In genomic region chr1:163410073-163410522, GRCh38 we compare ENCODE assay signal across 8 cellular contexts.
DNase-seq lines count a peak whose midpoint lies in the region.

No MANE protein-coding gene starts in this region.

- DNase-seq in COR-L47 (lab: John Stamatoyannopoulos, UW), result peak; percentile 81
- DNase-seq in H7, result peak; percentile 67
- DNase-seq in NCI-H2196 (lab: John Stamatoyannopoulos, UW; ENCODE audit: unreplicated experiment), result peak; percentile 79
- peak; percentile 40 to 42 for DNase-seq in activated CD4-positive, alpha-beta T cell treated with anti-CD3 and anti-CD28 coated beads, Interleukin-2, amount 50 U/mL, for 48 hours
- DNase-seq in glomerular visceral epithelial cell (ENCODE audit: extremely low spot score), result peak; percentile 53
- DNase-seq in renal cortical epithelial cell (ENCODE audit: low read depth), result peak; percentile 63
- DNase-seq in T-helper 9 cell, result no peak
- DNase-seq in ureter (ENCODE audit: low spot score), result no peak

- no peaks in the 10 kb centered on the region for H3K27me3 ChIP-seq in H7 (ENCODE audit: control insufficient read depth, insufficient read depth, low read length)

- no peaks in the 10 kb centered on the region for H3K36me3 ChIP-seq in H7 (replicated peaks; ENCODE audit: control insufficient read depth, insufficient read depth, low read length)

- no peak overlapping the region for H3K4me3 ChIP-seq in H7 (ENCODE audit: insufficient read depth, low read depth, low read length)

Comparison
In these comparisons a context has a peak if more than half of its experiments do, and no peak if none do; other contexts are left out.
1. DNase-seq: peak in COR-L47 (single experiment), H7 (single experiment), NCI-H2196 (single experiment), activated CD4-positive, alpha-beta T cell treated with anti-CD3 and anti-CD28 coated beads, Interleukin-2, amount 50 U/mL, for 48 hours (2 of 2), glomerular visceral epithelial cell (single experiment) and renal cortical epithelial cell (single experiment); none in T-helper 9 cell (single experiment) and ureter (single experiment).